Comparison of ENCODE assay signal across 21 cellular contexts in genomic region chr9:136972335-136972734, GRCh38. TPM values are rescaled to one million over a fixed set of nuclear protein-coding genes. Genes with fewer than 3 reads are reported as not detected.
DNase-seq lines count a peak whose midpoint lies in the region; FAIRE-seq and TF ChIP-seq lines count a peak whose summit lies in the region.
"Had no signal": no experiment of that assay in that cellular context is flagged by ENCODE, and none has a peak within 500 bp of the region (broad histone marks: within the 10 kb centered on the region; RNA-seq: fewer than 3 reads in every experiment).

No MANE protein-coding gene starts in this region.

- H3K14ac ChIP-seq in neuronal stem cell (ENCODE audit: low read length) = no peak overlapping the region

- H4K91ac ChIP-seq in neuronal stem cell (ENCODE audit: low read depth, low read length, poor library complexity) = peak overlapping the region; percentile 85

- H3K23ac ChIP-seq in neuronal stem cell (ENCODE audit: low read depth, low read length, poor library complexity) = no peak overlapping the region

- POLR2A ChIA-PET in RWPE1 (lab: Yijun Ruan, JAX; ENCODE audit: low non-redundant PET) = no interaction called here

- CTCF ChIA-PET in RWPE1 (lab: Yijun Ruan, JAX) = interaction anchor here (1.3 kb wide), 1 partner anchor 56 kb away, joined by 3 read pairs; no protein-coding TSS in a partner anchor

- no peak overlapping the region for H2BK12ac ChIP-seq in neuronal stem cell (ENCODE audit: low read length)

- peak overlapping the region; percentile 89 for H2BK15ac ChIP-seq in neuronal stem cell (ENCODE audit: low read length)

- peak overlapping the region; percentile 48 for H3K18ac ChIP-seq in neuronal stem cell (ENCODE audit: low read length)

- peak overlapping the region; percentile 23 for H3K4ac ChIP-seq in neuronal stem cell (ENCODE audit: low read length)

- intact Hi-C loops in testis (cut with DNase I; ENCODE audit: low total_unique reads) = no loop called here
- intact Hi-C loops in posterior vena cava (cut with DNase I) = no loop called here

- TF ChIP-seq CTCF in RWPE1 (conservative IDR thresholded peaks at IDR 0.05; ENCODE audit: low read depth) = no peak
- no peak for TF ChIP-seq CTCF in testis (IDR thresholded peaks at IDR 0.05)

- H3K36me3 ChIP-seq in neuronal stem cell (replicated peaks in 1 of 2; ENCODE audit: control insufficient read depth in 2 of 2, insufficient read depth in 2 of 2, low read length in 2 of 2) (no peaks in the 10 kb centered on the region), testis (ENCODE audit: low read depth, missing control alignments) (no peaks in the 10 kb centered on the region)

- H3K27me3 ChIP-seq in neuronal stem cell (ENCODE audit: control insufficient read depth in 3 of 3, insufficient read depth in 3 of 3, low read depth in 1 of 3, low read length in 3 of 3) (peaks cover 0 to 56% (median 6%) of the 10 kb centered on the region in 3 experiments), testis (no peaks in the 10 kb centered on the region)

- peak overlapping the region; percentile 39 for H2BK5ac ChIP-seq in neuronal stem cell (ENCODE audit: low read length)

- DNase-seq in RWPE1 (ENCODE audit: low spot score) (no peak), neuronal stem cell (ENCODE audit: low spot score) (no peak), testis (no peak), posterior vena cava (ENCODE audit: low spot score) (no peak), GM12891 (ENCODE audit: insufficient read length, low spot score) (no peak)
- DNase-seq: C1 segment of cervical spinal cord; Calu3; CD4-positive, alpha-beta memory T cell; COR-L47; DMS53; DMS79 treated with DMSO at 0.1 percent for 48 hours; GF-D8; H9; HFFc6 had no signal

- no CpG with 5 or more reads among the region's 11 CpGs for WGBS in neuronal stem cell (ENCODE audit: extremely low coverage in 2 of 2, insufficient read length in 2 of 2, insufficient replicate concordance in 1 of 2), 2 donors
- 70 to 71% methylated on average over 2 to 11 of the region's 11 CpGs for WGBS in testis, 2 donors

- H3K4me3 ChIP-seq in neuronal stem cell (ENCODE audit: low read length in 2 of 2) (no peak overlapping the region), testis (no peak overlapping the region)
- H3K4me3 ChIP-seq: GM23338 had no signal

- no peaks in the 10 kb centered on the region for H3K79me1 ChIP-seq in neuronal stem cell (ENCODE audit: low read depth, low read length)

- H2BK120ac ChIP-seq in neuronal stem cell (ENCODE audit: low read depth, low read length) = no peak overlapping the region

- no peak for FAIRE-seq in GM12891 (lab: Jason Lieb, UNC)
- FAIRE-seq: GM18507 had no signal

- no peak for TF ChIP-seq POLR2A in testis (IDR thresholded peaks at IDR 0.05)
- TF ChIP-seq POLR2A in GM12891 (IDR thresholded peaks at IDR 0.05; ENCODE audit: low read depth, low read length) = no peak

- H2AK5ac ChIP-seq in neuronal stem cell (ENCODE audit: low read depth, low read length) = peak overlapping the region; percentile 84

- H3K9me3 ChIP-seq in neuronal stem cell (replicated peaks in 1 of 2; ENCODE audit: control insufficient read depth in 2 of 2, insufficient read depth in 1 of 2, low read depth in 1 of 2, low read length in 2 of 2) (no peaks in the 10 kb centered on the region), testis (no peaks in the 10 kb centered on the region)

- no peak overlapping the region for H3K9ac ChIP-seq in neuronal stem cell (ENCODE audit: low read depth, low read length, poor library complexity)

- H3K27ac ChIP-seq in RWPE1 (peak overlapping the region; percentile 80; the same call in 1 of the 2 replicates), neuronal stem cell (replicated peaks; ENCODE audit: low read length) (no peak overlapping the region), testis (peak overlapping the region; percentile 70 to 76)

- H3K4me2 ChIP-seq in neuronal stem cell (ENCODE audit: insufficient read depth, low read length, poor library complexity, severe bottlenecking) = no peak overlapping the region
- H3K4me2 ChIP-seq: GM23338 had no signal

- H2AFZ ChIP-seq in neuronal stem cell (ENCODE audit: low read length) = no peak overlapping the region
- H2AFZ ChIP-seq: GM23338 had no signal

- peak overlapping the region; percentile 17 for H4K8ac ChIP-seq in neuronal stem cell (ENCODE audit: low read depth, low read length)

- peaks cover 0 to 3% of the 10 kb centered on the region in 2 donors for H3K4me1 ChIP-seq in neuronal stem cell (ENCODE audit: control insufficient read depth in 2 of 2, insufficient read depth in 1 of 2, low read depth in 1 of 2, low read length in 2 of 2)
- peaks cover 85% of the 10 kb centered on the region for H3K4me1 ChIP-seq in testis

TF ChIP-seq in GM12891, 5 proteins besides CTCF, POLR2A, EP300 and RAD21:
- TF ChIP-seq SPI1 (IDR thresholded peaks at IDR 0.05; ENCODE audit: low read depth, low read length) = no peak
- no peak for TF ChIP-seq PAX5 (IDR thresholded peaks at IDR 0.05; ENCODE audit: insufficient read depth, low read length, severe bottlenecking)
- TF ChIP-seq POLR2AphosphoS5 (IDR thresholded peaks at IDR 0.05; ENCODE audit: low read depth, low read length) = no peak
- TF ChIP-seq TAF1 (IDR thresholded peaks at IDR 0.05; ENCODE audit: low read depth, low read length) = no peak
- TF ChIP-seq POU2F2 (IDR thresholded peaks at IDR 0.05; ENCODE audit: low read depth, low read length) = no peak
TF ChIP-seq in GM12891: peak in this region for 0.

RNA-seq across cellular contexts. Expression of gene PTGDS, which starts 5.0 kb away (rescaled TPM):
- polyA plus RNA-seq in neuronal stem cell (2013, experiment 1 of 2) = 0.33 TPM
- polyA plus RNA-seq in neuronal stem cell (2013, experiment 2 of 2) = 0.42 TPM
- total RNA-seq in testis = 1,000 to 10,000 TPM; 5,554 to 5,948 TPM
- 4,976 TPM for polyA plus RNA-seq in testis (ENCODE audit: insufficient read depth, low read depth, low replicate concordance)
- total RNA-seq in posterior vena cava = 100 to 1,000 TPM; 475 to 547 TPM
- polyA plus RNA-seq in GM12891 (2012; ENCODE audit: low read depth, missing spikeins) = not detected
- total RNA-seq: A172, A673, Calu3, Daoy, G401, H4, HFFc6 had no signal

RNA-seq across cellular contexts. Expression of gene LCNL1, which starts 10.5 kb away (rescaled TPM):
- 0.07 TPM for polyA plus RNA-seq in neuronal stem cell (2013, experiment 1 of 2)
- 0.07 TPM for polyA plus RNA-seq in neuronal stem cell (2013, experiment 2 of 2)
- total RNA-seq in testis = 100 to 1,000 TPM in 1 of 2 donors, 10 to 100 TPM in 1; 59.3 to 131 TPM
- polyA plus RNA-seq in testis (ENCODE audit: insufficient read depth, low read depth, low replicate concordance) = 17.5 TPM
- 1 to 10 TPM; 2.0 to 2.4 TPM for total RNA-seq in posterior vena cava
- polyA plus RNA-seq in GM12891 (2012; ENCODE audit: low read depth, missing spikeins) = not detected
- total RNA-seq: A172, A673, Calu3, Daoy, G401, GM23338, H4, HFFc6 had no signal
- polyA plus RNA-seq: CD4-positive, alpha-beta memory T cell had no signal

RNA-seq across cellular contexts. Expression of gene PAXX, which starts 19.9 kb away (rescaled TPM):
- polyA plus RNA-seq in neuronal stem cell (2013, experiment 1 of 2) = 57.4 TPM
- 58.1 TPM for polyA plus RNA-seq in neuronal stem cell (2013, experiment 2 of 2)
- 10 to 100 TPM; 47.8 to 56.6 TPM for total RNA-seq in testis
- 25.9 TPM for polyA plus RNA-seq in testis (ENCODE audit: insufficient read depth, low read depth, low replicate concordance)
- total RNA-seq in posterior vena cava = 10 to 100 TPM; 23.1 to 25.4 TPM
- polyA plus RNA-seq in GM12891 (2012; ENCODE audit: low read depth, missing spikeins) = 26.4 TPM

RNA-seq across cellular contexts. Expression of gene LCN12, which starts 20.3 kb away (rescaled TPM):
- 0.07 TPM for polyA plus RNA-seq in neuronal stem cell (2013, experiment 1 of 2)
- 0.12 TPM for polyA plus RNA-seq in neuronal stem cell (2013, experiment 2 of 2)
- 10 to 100 TPM; 11.5 to 27.8 TPM for total RNA-seq in testis
- 27.1 TPM for polyA plus RNA-seq in testis (ENCODE audit: insufficient read depth, low read depth, low replicate concordance)
- under 1 TPM; 0.62 to 0.88 TPM for total RNA-seq in posterior vena cava
- 0.46 TPM for polyA plus RNA-seq in GM12891 (2012; ENCODE audit: low read depth, missing spikeins)
- total RNA-seq: A673, Daoy, G401, H4 had no signal
- polyA plus RNA-seq: CD4-positive, alpha-beta memory T cell had no signal

RNA-seq across cellular contexts. Expression of gene CLIC3, which starts 24.0 kb away (rescaled TPM):
- not detected for polyA plus RNA-seq in neuronal stem cell (2013, experiment 1 of 2)
- not detected for polyA plus RNA-seq in neuronal stem cell (2013, experiment 2 of 2)
- total RNA-seq in testis (1 to 10 TPM; 1.8 to 1.9 TPM), posterior vena cava (1 to 10 TPM; 1.9 to 3.8 TPM)
- polyA plus RNA-seq in testis (ENCODE audit: insufficient read depth, low read depth, low replicate concordance) = 2.8 TPM
- polyA plus RNA-seq in GM12891 (2012; ENCODE audit: low read depth, missing spikeins) = 0.09 TPM
- total RNA-seq: A673 had no signal

Comparison
In these comparisons a context has a peak if more than half of its experiments do, and no peak if none do; other contexts are left out.
1. RNA of gene PTGDS, which starts 5.0 kb away (total RNA-seq): 5,554 to 5,948 TPM in testis; 475 to 547 TPM in posterior vena cava; every median in the first group is over 10 times any median in the second.
2. RNA of gene LCNL1, which starts 10.5 kb away (total RNA-seq): 59.3 to 131 TPM in testis; 2.0 to 2.4 TPM in posterior vena cava; every median in the first group is over 10 times any median in the second.